Comparison of ENCODE assay signal across 15 cellular contexts in the genomic region with DNA sequence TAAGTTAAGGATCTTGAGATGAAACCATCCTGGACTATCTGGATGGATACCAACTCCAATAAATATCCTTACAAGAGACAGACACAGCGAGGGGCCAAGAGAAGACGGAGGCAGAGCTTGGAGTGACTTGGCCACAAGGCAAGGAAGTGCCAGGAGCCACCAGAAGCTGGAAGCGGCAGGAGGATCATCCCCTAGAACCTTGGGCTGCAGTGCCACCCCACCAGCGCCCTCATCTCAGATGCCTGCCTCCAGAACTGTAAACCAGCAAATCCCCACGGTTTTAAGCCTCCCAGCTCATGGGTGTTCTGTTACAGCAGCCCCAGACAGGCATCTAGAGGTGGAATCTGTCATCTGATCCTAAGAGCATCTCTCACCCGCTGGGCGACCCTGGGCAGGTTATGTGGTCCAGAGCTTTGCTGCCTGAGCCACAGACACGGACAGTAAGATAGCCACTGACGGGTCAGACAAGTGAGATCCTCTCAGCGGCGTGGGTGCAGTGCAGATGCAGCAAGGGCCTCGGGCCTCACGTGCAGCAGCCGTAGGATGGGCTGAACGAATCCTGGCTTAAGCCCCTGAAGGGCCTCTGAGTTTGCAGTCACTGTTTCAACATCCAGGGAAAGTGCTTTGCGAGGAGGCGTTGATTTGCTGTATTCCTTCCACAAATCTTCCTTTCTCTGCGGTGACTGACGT. TPM values are rescaled to one million over a fixed set of nuclear protein-coding genes. Genes with fewer than 3 reads are reported as not detected.
DNase-seq lines count a peak whose midpoint lies in the region; TF ChIP-seq lines count a peak whose summit lies in the region.
"Had no signal": no experiment of that assay in that cellular context is flagged by ENCODE, and none has a peak within 500 bp of the region (broad histone marks: within the 10 kb centered on the region; RNA-seq: fewer than 3 reads in every experiment).

No MANE protein-coding gene starts in this region.

- H3K18ac ChIP-seq in neuronal stem cell (ENCODE audit: low read length): peak overlapping the region; percentile 81

- H3K4ac ChIP-seq in neuronal stem cell (ENCODE audit: low read length): no peak overlapping the region

- no peaks in the 10 kb centered on the region for H3K9me3 ChIP-seq in neuronal stem cell (replicated peaks in 1 of 2; ENCODE audit: control insufficient read depth in 2 of 2, insufficient read depth in 1 of 2, low read depth in 1 of 2, low read length in 2 of 2)
- H3K9me3 ChIP-seq: A549, vagina had no signal

- H3K23ac ChIP-seq in neuronal stem cell (ENCODE audit: low read depth, low read length, poor library complexity): no peak overlapping the region

- H3K14ac ChIP-seq in neuronal stem cell (ENCODE audit: low read length): no peak overlapping the region

- peaks cover 10% of the 10 kb centered on the region in 3 donors for H3K4me1 Mint-ChIP-seq in IgD-negative memory B cell

- no peak overlapping the region for H4K91ac ChIP-seq in neuronal stem cell (ENCODE audit: low read depth, low read length, poor library complexity)

- no peaks in the 10 kb centered on the region for H3K9me3 Mint-ChIP-seq in IgD-negative memory B cell
- H3K9me3 Mint-ChIP-seq: activated T-cell treated with anti-CD3 and anti-CD28 coated beads, Interleukin-2, amount 50 U/mL, for 24 hours had no signal

- DNase-seq in NCI-H510A treated with DMSO at 0.1 percent for 48 hours (lab: John Stamatoyannopoulos, UW) (peak; percentile 23), NCI-H510A (lab: John Stamatoyannopoulos, UW) (no peak), choroid plexus epithelial cell (ENCODE audit: low read depth) (peak; percentile 35), neuronal stem cell (ENCODE audit: low spot score) (no peak), DMS153 (lab: John Stamatoyannopoulos, UW) (no peak), NCI-H2081 treated with DMSO at 0.1 percent for 48 hours (lab: John Stamatoyannopoulos, UW) (no peak), SKM-1 treated with dmso at 0.1 percent for 144 hours (lab: John Stamatoyannopoulos, UW; ENCODE audit: unreplicated experiment) (no peak)
- DNase-seq: activated T-cell treated with anti-CD3 and anti-CD28 coated beads, Interleukin-2, amount 50 U/mL, for 24 hours; cortex of kidney; KG1; stimulated activated naive B cell treated with anti-CD40 and anti-IgM and Interleukin-4, amounts not matched to agents 10 μg/mL and 1 μg/mL and 100 μg/mL, for 72 hours had no signal

- WGBS in neuronal stem cell (ENCODE audit: extremely low coverage in 2 of 2, insufficient read length in 2 of 2, insufficient replicate concordance in 1 of 2), 2 donors: no CpG with 5 or more reads among the region's 19 CpGs

- H4K8ac ChIP-seq in neuronal stem cell (ENCODE audit: low read depth, low read length): no peak overlapping the region

- H3K27ac ChIP-seq in neuronal stem cell (replicated peaks; ENCODE audit: low read length): no peak overlapping the region
- H3K27ac ChIP-seq: A549, vagina had no signal

- H3K79me1 ChIP-seq in neuronal stem cell (ENCODE audit: low read depth, low read length): peaks cover 4% of the 10 kb centered on the region

- H3K4me3 Mint-ChIP-seq in IgD-negative memory B cell: no peak overlapping the region
- H3K4me3 Mint-ChIP-seq: activated T-cell treated with anti-CD3 and anti-CD28 coated beads, Interleukin-2, amount 50 U/mL, for 24 hours; stimulated activated naive B cell treated with anti-CD40 and anti-IgM and Interleukin-4, amounts not matched to agents 10 μg/mL and 1 μg/mL and 100 μg/mL, for 72 hours had no signal

- peak overlapping the region in 2 of 3 donors; percentile 31 to 56 for H3K27ac Mint-ChIP-seq in IgD-negative memory B cell
- H3K27ac Mint-ChIP-seq: activated T-cell treated with anti-CD3 and anti-CD28 coated beads, Interleukin-2, amount 50 U/mL, for 24 hours; stimulated activated naive B cell treated with anti-CD40 and anti-IgM and Interleukin-4, amounts not matched to agents 10 μg/mL and 1 μg/mL and 100 μg/mL, for 72 hours had no signal

- peaks cover 0 to 22% of the 10 kb centered on the region in 2 donors for H3K4me1 ChIP-seq in neuronal stem cell (ENCODE audit: control insufficient read depth in 2 of 2, insufficient read depth in 1 of 2, low read depth in 1 of 2, low read length in 2 of 2)
- H3K4me1 ChIP-seq: A549 had no signal

- peaks cover 2% of the 10 kb centered on the region for H3K27me3 Mint-ChIP-seq in IgD-negative memory B cell
- H3K27me3 Mint-ChIP-seq: activated T-cell treated with anti-CD3 and anti-CD28 coated beads, Interleukin-2, amount 50 U/mL, for 24 hours had no signal

- H2BK15ac ChIP-seq in neuronal stem cell (ENCODE audit: low read length): peak overlapping the region; percentile 97

- peaks cover 0 to 26% (median 0%) of the 10 kb centered on the region in 3 experiments for H3K27me3 ChIP-seq in neuronal stem cell (ENCODE audit: control insufficient read depth in 3 of 3, insufficient read depth in 3 of 3, low read depth in 1 of 3, low read length in 3 of 3)
- H3K27me3 ChIP-seq: vagina had no signal

- no peak overlapping the region for H2AK5ac ChIP-seq in neuronal stem cell (ENCODE audit: low read depth, low read length)

- no peak overlapping the region for H2BK5ac ChIP-seq in neuronal stem cell (ENCODE audit: low read length)

- H3K9ac ChIP-seq in neuronal stem cell (ENCODE audit: low read depth, low read length, poor library complexity): peak overlapping the region; percentile 35

- H3K36me3 Mint-ChIP-seq in IgD-negative memory B cell: peaks cover 4% of the 10 kb centered on the region
- H3K36me3 Mint-ChIP-seq: stimulated activated naive B cell treated with anti-CD40 and anti-IgM and Interleukin-4, amounts not matched to agents 10 μg/mL and 1 μg/mL and 100 μg/mL, for 72 hours had no signal

- no peak for TF ChIP-seq CTCF in choroid plexus epithelial cell (conservative IDR thresholded peaks at IDR 0.05; ENCODE audit: low read depth, low read length)

- H3K4me3 ChIP-seq in choroid plexus epithelial cell (ENCODE audit: low read depth, low read length) (no peak overlapping the region), neuronal stem cell (ENCODE audit: low read length in 2 of 2) (no peak overlapping the region)
- H3K4me3 ChIP-seq: A549, GM12878, vagina had no signal

- H3K4me2 ChIP-seq in neuronal stem cell (ENCODE audit: insufficient read depth, low read length, poor library complexity, severe bottlenecking): no peak overlapping the region
- H3K4me2 ChIP-seq: A549 had no signal

- H2BK12ac ChIP-seq in neuronal stem cell (ENCODE audit: low read length): no peak overlapping the region

- H2BK120ac ChIP-seq in neuronal stem cell (ENCODE audit: low read depth, low read length): no peak overlapping the region

- H2AFZ ChIP-seq in neuronal stem cell (ENCODE audit: low read length): no peak overlapping the region

- H3K36me3 ChIP-seq in neuronal stem cell (replicated peaks in 1 of 2; ENCODE audit: control insufficient read depth in 2 of 2, insufficient read depth in 2 of 2, low read length in 2 of 2): no peaks in the 10 kb centered on the region
- H3K36me3 ChIP-seq: vagina had no signal

RNA-seq across cellular contexts. Expression of gene MXD4, which starts 25.1 kb away (rescaled TPM):
- polyA plus RNA-seq in IgD-negative memory B cell: 31.1 TPM
- polyA plus RNA-seq in neuronal stem cell (2013, experiment 1 of 2): 45.6 TPM
- 47.1 TPM for polyA plus RNA-seq in neuronal stem cell (2013, experiment 2 of 2)

RNA-seq across cellular contexts. Expression of gene HAUS3, which starts 45.1 kb away (rescaled TPM):
- polyA plus RNA-seq in IgD-negative memory B cell: 21.7 TPM
- 11.4 TPM for polyA plus RNA-seq in neuronal stem cell (2013, experiment 1 of 2)
- 12.2 TPM for polyA plus RNA-seq in neuronal stem cell (2013, experiment 2 of 2)

RNA-seq across cellular contexts. Expression of gene POLN, which starts 45.1 kb away (rescaled TPM):
- polyA plus RNA-seq in IgD-negative memory B cell: 0.09 TPM
- polyA plus RNA-seq in neuronal stem cell (2013, experiment 1 of 2): 0.77 TPM
- polyA plus RNA-seq in neuronal stem cell (2013, experiment 2 of 2): 0.54 TPM

Comparison
In these comparisons a context has a peak if more than half of its experiments do, and no peak if none do; other contexts are left out.
1. DNase-seq: peak in NCI-H510A treated with DMSO at 0.1 percent for 48 hours (single experiment) and choroid plexus epithelial cell (single experiment); none in NCI-H510A (single experiment), neuronal stem cell (single experiment), DMS153 (single experiment), NCI-H2081 treated with DMSO at 0.1 percent for 48 hours (single experiment) and SKM-1 treated with dmso at 0.1 percent for 144 hours (single experiment).